Comparison of ENCODE assay signal across 8 cellular contexts in genomic region chr1:159900086-159900680, GRCh38. TPM values are rescaled to one million over a fixed set of nuclear protein-coding genes. Genes with fewer than 3 reads are reported as not detected.
DNase-seq lines count a peak whose midpoint lies in the region; ATAC-seq and TF ChIP-seq lines count a peak whose summit lies in the region.

TSS of gene CFAP45 (minus strand) at chr1:159900165. CDS start at chr1:159900098, 67 bp downstream.

- H3K9me3 Mint-ChIP-seq in glutamatergic neuron (ENCODE audit: unreplicated experiment), result peaks cover 2% of the 10 kb centered on the region

- H3K36me3 ChIP-seq in RWPE2 (ENCODE audit: low read depth) (no peaks in the 10 kb centered on the region), prostate gland (no peaks in the 10 kb centered on the region)

- peak; percentile 20 for DNase-seq in Ammon's horn (ENCODE audit: low spot score)
- DNase-seq in RWPE2 (ENCODE audit: low spot score), result peak; percentile 83
- DNase-seq in glutamatergic neuron, result peak; percentile 80
- peak; percentile 86 for DNase-seq in prostate gland (ENCODE audit: low spot score)

- H3K4me1 ChIP-seq in RWPE2 (ENCODE audit: insufficient read depth, poor library complexity, severe bottlenecking), result peaks cover 7% of the 10 kb centered on the region
- H3K4me1 ChIP-seq in prostate gland (replicated peaks), result peaks cover 8% of the 10 kb centered on the region

- intact Hi-C loops in prostate gland (cut with DNase I), result no loop called here

- no peak within 1 kb of the TSS for H3K27ac Mint-ChIP-seq in glutamatergic neuron (ENCODE audit: unreplicated experiment)

- no peak within 1 kb of the TSS for H3K27ac ChIP-seq in RWPE2 (ENCODE audit: poor library complexity, severe bottlenecking)
- peak within 1 kb of the TSS; percentile 67 to 81 for H3K27ac ChIP-seq in prostate gland

- TF ChIP-seq POLR2A in prostate gland (IDR thresholded peaks at IDR 0.05), result peak; percentile 20

- no peaks in the 10 kb centered on the region for H3K4me1 Mint-ChIP-seq in glutamatergic neuron (ENCODE audit: low read depth, unreplicated experiment)

- peak; percentile 58 for ATAC-seq in HG03521 (IDR thresholded peaks at IDR 0.05; ENCODE audit: unreplicated experiment)
- ATAC-seq in RWPE2 (ENCODE audit: low read depth), result peak; percentile 91
- ATAC-seq in GM19351 (IDR thresholded peaks at IDR 0.05; ENCODE audit: unreplicated experiment), result no peak
- no peak for ATAC-seq in GM21390 (IDR thresholded peaks at IDR 0.05; ENCODE audit: unreplicated experiment)
- no peak for ATAC-seq in HG03045 (IDR thresholded peaks at IDR 0.05; ENCODE audit: unreplicated experiment)

- TF ChIP-seq CTCF in RWPE2 (IDR thresholded peaks at IDR 0.05; ENCODE audit: poor library complexity, severe bottlenecking), result no peak
- no peak for TF ChIP-seq CTCF in glutamatergic neuron (IDR thresholded peaks at IDR 0.05; ENCODE audit: partially characterized antibody, unreplicated experiment)
- no peak for TF ChIP-seq CTCF in prostate gland (IDR thresholded peaks at IDR 0.05)

- H3K4me3 Mint-ChIP-seq in glutamatergic neuron (ENCODE audit: unreplicated experiment), result no peak within 1 kb of the TSS

- WGBS in prostate gland, result 22% methylated on average over 29 of the region's 30 CpGs

- peaks cover 8% of the 10 kb centered on the region for H3K36me3 Mint-ChIP-seq in glutamatergic neuron (ENCODE audit: unreplicated experiment)

- no peaks in the 10 kb centered on the region for H3K27me3 Mint-ChIP-seq in glutamatergic neuron (ENCODE audit: unreplicated experiment)

- H3K4me3 ChIP-seq in RWPE2 (ENCODE audit: severe bottlenecking), result no peak within 1 kb of the TSS
- peak within 1 kb of the TSS in 1 of 2 donors; percentile 19 for H3K4me3 ChIP-seq in prostate gland

- H3K9me3 ChIP-seq in RWPE2 (ENCODE audit: severe bottlenecking), result peaks cover 4% of the 10 kb centered on the region
- no peaks in the 10 kb centered on the region for H3K9me3 ChIP-seq in prostate gland

- H3K27me3 ChIP-seq in RWPE2 (ENCODE audit: insufficient read depth, poor library complexity, severe bottlenecking) (no peaks in the 10 kb centered on the region), prostate gland (replicated peaks; ENCODE audit: insufficient read depth) (no peaks in the 10 kb centered on the region)

RNA-seq across cellular contexts. Expression of gene CFAP45, which starts in this region (rescaled TPM):
- total RNA-seq in glutamatergic neuron (ENCODE audit: unreplicated experiment) (0.49 TPM), prostate gland (1 to 10 TPM in 1 of 2 donors, not detected in 1; 2.6 TPM)

Comparison
In these comparisons a context has a peak if more than half of its experiments do, and no peak if none do; other contexts are left out.
1. Peak in DNase-seq in glutamatergic neuron; RNA of the gene not detected or under 1 TPM.
2. DNase-seq: peak in every context shown above with its lines; median percentile 86 in prostate gland; 83 in RWPE2; 80 in glutamatergic neuron; 20 in Ammon's horn.
3. ATAC-seq: peak in HG03521 (single experiment) and RWPE2 (single experiment); none in GM19351 (single experiment), GM21390 (single experiment) and HG03045 (single experiment).